In genomic region chr15:75584121-75584520, GRCh38 we compare ENCODE assay signal across 15 cellular contexts.
"Had no signal": no experiment of that assay in that cellular context is flagged by ENCODE, and none has a peak within 500 bp of the region (broad histone marks: within the 10 kb centered on the region; RNA-seq: fewer than 3 reads in every experiment).

No MANE protein-coding gene starts in this region.

- DNase-seq: activated CD4-positive, alpha-beta T cell treated with anti-CD3 and anti-CD28 coated beads for 1 hour; activated CD4-positive, alpha-beta T cell treated with anti-CD3 and anti-CD28 coated beads, Interleukin-2, amount 50 U/mL, for 48 hours; activated CD8-positive, alpha-beta memory T cell treated with anti-CD3 and anti-CD28 coated beads, Interleukin-2, amount 10 ng/mL, durations not matched to agents 7 days and 5 days; activated gamma-delta T cell treated with Interleukin-2 at 50 U/mL for 16 hours; activated T-cell treated with anti-CD3 and anti-CD28 coated beads, Interleukin-2, amount 50 U/mL, for 48 hours; hypothalamus; natural killer cell; occipital lobe; stimulated activated CD4-positive, alpha-beta T cell treated with anti-CD3 and anti-CD28 coated beads, Interleukin-4, amount 100 ng/mL, for 1 hour; stimulated activated CD8-positive, alpha-beta memory T cell treated with anti-CD3 and anti-CD28 coated beads, Interleukin-4, amount 100 ng/mL, for 48 hours; stimulated activated naive CD8-positive, alpha-beta T cell treated with anti-CD3 and anti-CD28 coated beads, Interleukin-15, Interleukin-2, amounts not matched to agents 100 U/mL and 50 U/mL, for 24 hours; T-helper 9 cell; upper lobe of right lung had no signal

- H3K27ac Mint-ChIP-seq: activated CD8-positive, alpha-beta memory T cell treated with anti-CD3 and anti-CD28 coated beads, Interleukin-2, amount 10 ng/mL, durations not matched to agents 7 days and 5 days; natural killer cell had no signal

- H3K9me3 ChIP-seq: prostate gland, upper lobe of right lung had no signal

- H3K9me3 Mint-ChIP-seq: natural killer cell had no signal

- H3K4me3 Mint-ChIP-seq: activated CD8-positive, alpha-beta memory T cell treated with anti-CD3 and anti-CD28 coated beads, Interleukin-2, amount 10 ng/mL, durations not matched to agents 7 days and 5 days; natural killer cell had no signal

- H3K4me3 ChIP-seq: lung, prostate gland, upper lobe of right lung had no signal

- H3K4me1 ChIP-seq: prostate gland, upper lobe of right lung had no signal

- H3K27me3 Mint-ChIP-seq: activated CD8-positive, alpha-beta memory T cell treated with anti-CD3 and anti-CD28 coated beads, Interleukin-2, amount 10 ng/mL, durations not matched to agents 7 days and 5 days had no signal

- ATAC-seq: activated CD8-positive, alpha-beta memory T cell treated with anti-CD3 and anti-CD28 coated beads, Interleukin-2, amount 10 ng/mL, durations not matched to agents 7 days and 5 days; natural killer cell; stimulated activated naive CD8-positive, alpha-beta T cell treated with anti-CD3 and anti-CD28 coated beads, Interleukin-15, Interleukin-2, amounts not matched to agents 100 U/mL and 50 U/mL, for 24 hours; upper lobe of right lung had no signal

- H3K36me3 ChIP-seq: prostate gland, upper lobe of right lung had no signal

- H3K27me3 ChIP-seq: upper lobe of right lung had no signal

- H3K36me3 Mint-ChIP-seq: natural killer cell had no signal

- H3K27ac ChIP-seq: prostate gland, upper lobe of right lung had no signal
